Comparison of ENCODE assay signal across 23 cellular contexts in the genomic region with DNA sequence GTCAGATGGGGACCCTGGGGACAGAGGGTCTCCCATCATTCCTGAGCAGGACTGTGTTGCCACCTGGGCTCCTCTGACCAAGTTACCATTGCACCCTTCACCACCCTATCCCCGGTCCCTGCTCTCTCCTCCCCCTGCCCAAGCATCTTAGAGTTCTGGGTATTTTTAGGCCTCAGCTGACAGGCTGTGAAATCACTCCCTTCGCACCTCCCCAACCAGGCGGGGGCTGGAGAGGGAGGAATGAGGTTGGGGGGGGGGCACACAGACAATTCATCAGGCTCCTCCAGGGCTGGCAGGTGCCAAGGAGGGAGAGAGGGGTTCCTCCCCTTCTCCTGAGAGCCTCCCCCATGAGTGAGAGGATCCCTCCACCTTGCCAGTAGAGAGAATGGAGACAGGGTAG. TPM values are rescaled to one million over a fixed set of nuclear protein-coding genes. Genes with fewer than 3 reads are reported as not detected.
"Had no signal": no experiment of that assay in that cellular context is flagged by ENCODE, and none has a peak within 500 bp of the region (broad histone marks: within the 10 kb centered on the region; RNA-seq: fewer than 3 reads in every experiment).

No MANE protein-coding gene starts in this region.

- FAIRE-seq: RCC 7860 had no signal

- DNase-seq: activated CD4-positive, alpha-beta T cell treated with anti-CD3 and anti-CD28 coated beads for 48 hours; activated CD4-positive, alpha-beta T cell treated with anti-CD3 and anti-CD28 coated beads, Interleukin-2, amount 50 U/mL, for 4 hours; activated CD4-positive, CD25-positive, alpha-beta regulatory T cell treated with anti-CD3 and anti-CD28 coated beads, Interleukin-2, amount 50 U/mL, for 72 hours; activated CD8-positive, alpha-beta memory T cell treated with anti-CD3 and anti-CD28 coated beads, Interleukin-2, amount 10 ng/mL, durations not matched to agents 7 days and 5 days; activated effector memory CD4-positive, alpha-beta T cell treated with Interleukin-2 at 50 U/mL for 16 hours; activated naive CD4-positive, alpha-beta T cell; activated T-cell treated with anti-CD3 and anti-CD28 coated beads, Interleukin-2, amount 50 U/mL, for 24 hours; body of pancreas; NCI-H1092; NCI-H1417; NCI-H1930; NCI-H2171 treated with DMSO at 0.1 percent for 48 hours; NCI-H345; NCI-H510A; NCI-H69; PC-3; SIG-M5; T-helper 17 cell; T-helper 9 cell had no signal

- H3K27ac ChIP-seq: ascending aorta, body of pancreas, KMS-11 had no signal

- ATAC-seq: activated CD8-positive, alpha-beta memory T cell treated with anti-CD3 and anti-CD28 coated beads, Interleukin-2, amount 10 ng/mL, durations not matched to agents 7 days and 5 days; body of pancreas; PC-3; T-helper 17 cell; WTC11 had no signal

RNA-seq across cellular contexts. Expression of a gene that starts 9.0 kb away (rescaled TPM):
- total RNA-seq: activated CD8-positive, alpha-beta memory T cell treated with anti-CD3 and anti-CD28 coated beads, Interleukin-2, amount 10 ng/mL, durations not matched to agents 7 days and 5 days; T-helper 17 cell had no signal
